2 cellular contexts compared by ENCODE assay signal in genomic region chr18:48897531-48897930, GRCh38.
A peak's percentile ranks its signal among the peaks of the same experiment; 100 is the strongest.
TF ChIP-seq lines count a peak whose summit lies in the region.

No MANE protein-coding gene starts in this region.

TF ChIP-seq in K562, 482 proteins besides CTCF, POLR2A, EP300 and RAD21:
- TF ChIP-seq RB1 (IDR thresholded peaks at IDR 0.05; ENCODE audit: low read depth) (no peak), FOS (IDR thresholded peaks at IDR 0.05; ENCODE audit: extremely low read depth, insufficient read length) (no peak), MAFG (tag; conservative IDR thresholded peaks at IDR 0.05) (no peak), MCM3 (IDR thresholded peaks at IDR 0.05) (no peak), ZNF354B (CRISPR knock-in tag; IDR thresholded peaks at IDR 0.05) (no peak), CEBPB (tag; IDR thresholded peaks at IDR 0.05) (0 out of 2 replicates have a peak, but pooled peaks have one; percentile 3), ELF2 (CRISPR knock-in tag; IDR thresholded peaks at IDR 0.05) (no peak)

TF ChIP-seq in HepG2, 621 proteins besides CTCF, POLR2A, EP300 and RAD21:
- TF ChIP-seq ZNF142 (CRISPR knock-in tag; IDR thresholded peaks at IDR 0.05) (no peak), TP53 (CRISPR knock-in tag; conservative IDR thresholded peaks at IDR 0.05) (no peak), RBM39 (IDR thresholded peaks at IDR 0.05; ENCODE audit: low read depth, low read length, poor library complexity, severe bottlenecking) (no peak), ATF7-NPFF (CRISPR knock-in tag; IDR thresholded peaks at IDR 0.05; ENCODE audit: low read depth) (no peak), ZNF256 (CRISPR knock-in tag; conservative IDR thresholded peaks at IDR 0.05) (no peak), TBX3 (IDR thresholded peaks at IDR 0.05; ENCODE audit: borderline replicate concordance) (no peak), PTBP1 (IDR thresholded peaks at IDR 0.05; ENCODE audit: low read depth, low read length, poor library complexity, severe bottlenecking) (no peak), ZNF567 (CRISPR knock-in tag; IDR thresholded peaks at IDR 0.05; ENCODE audit: borderline replicate concordance) (no peak), ESRRA (CRISPR knock-in tag; IDR thresholded peaks at IDR 0.05; ENCODE audit: low read depth) (no peak), TSC22D2 (CRISPR knock-in tag; IDR thresholded peaks at IDR 0.05; ENCODE audit: borderline replicate concordance) (no peak), ZNF337 (CRISPR knock-in tag; IDR thresholded peaks at IDR 0.05; ENCODE audit: borderline replicate concordance, low read depth) (no peak), NFIB (CRISPR knock-in tag; IDR thresholded peaks at IDR 0.05; ENCODE audit: borderline replicate concordance) (no peak), NONO (IDR thresholded peaks at IDR 0.05) (no peak), NONO (CRISPR knock-in tag; conservative IDR thresholded peaks at IDR 0.05) (no peak), ARHGAP35 (CRISPR knock-in tag; IDR thresholded peaks at IDR 0.05; ENCODE audit: borderline replicate concordance) (no peak), HINFP (CRISPR knock-in tag; IDR thresholded peaks at IDR 0.05; ENCODE audit: low read depth) (no peak), RFXANK (CRISPR knock-in tag; IDR thresholded peaks at IDR 0.05) (no peak), ZNF180 (CRISPR knock-in tag; IDR thresholded peaks at IDR 0.05; ENCODE audit: borderline replicate concordance, low read depth) (no peak), ZNF563 (CRISPR knock-in tag; IDR thresholded peaks at IDR 0.05) (no peak), ZBTB39 (CRISPR knock-in tag; IDR thresholded peaks at IDR 0.05) (no peak)
